8 cellular contexts compared by ENCODE assay signal in the genomic region with DNA sequence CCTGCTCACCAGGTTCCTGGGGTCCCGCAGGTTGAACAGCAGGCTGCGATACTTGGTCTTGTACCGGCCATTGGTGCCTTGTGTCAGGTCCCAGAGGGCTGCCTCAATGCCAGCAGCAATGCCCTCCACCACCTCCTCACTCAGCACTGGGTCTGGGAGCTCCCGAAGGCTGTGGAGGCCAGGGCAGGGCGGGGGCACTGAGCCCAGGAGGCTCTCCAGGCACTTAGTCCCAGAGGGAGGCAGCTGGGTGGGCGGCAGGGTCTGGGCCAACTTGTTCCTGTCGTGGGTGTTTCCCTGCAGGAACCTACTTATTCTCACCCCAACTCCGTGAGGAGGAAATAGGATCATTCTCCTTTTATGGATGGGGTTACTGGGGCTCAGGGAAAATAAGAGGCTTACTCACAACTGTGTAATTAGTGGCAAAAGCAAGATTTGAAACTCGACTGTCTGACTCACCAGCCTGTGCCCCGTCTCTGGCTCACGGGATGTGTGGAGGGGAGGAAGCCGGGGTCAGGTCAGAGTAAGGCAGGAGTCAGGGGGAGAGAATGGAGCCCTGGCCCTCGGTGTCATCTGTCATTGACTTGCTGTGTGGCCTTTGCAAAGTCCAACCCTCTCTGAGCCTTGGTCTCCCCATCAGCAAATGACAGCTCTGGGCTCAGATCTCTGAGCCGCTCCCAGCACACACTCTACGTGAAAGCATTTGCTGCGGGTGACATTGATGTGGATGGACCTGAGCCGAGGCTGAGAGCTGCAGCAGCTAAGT.
DNase-seq lines count a peak whose midpoint lies in the region; FAIRE-seq lines count a peak whose summit lies in the region.

No MANE protein-coding gene starts in this region.

- peak; percentile 84 for FAIRE-seq in RCC 7860 (lab: Jason Lieb, UNC)

- DNase-seq in activated CD4-positive, alpha-beta T cell treated with anti-CD3 and anti-CD28 coated beads for 48 hours, result peak; percentile 71
- no peak for DNase-seq in activated CD4-positive, alpha-beta T cell treated with anti-CD3 and anti-CD28 coated beads, Interleukin-2, amount 50 U/mL, for 4 hours
- peak; percentile 85 for DNase-seq in RCC 7860 (ENCODE audit: low spot score)
- peak; percentile 92 for DNase-seq in fibroblast of peridontal ligament (ENCODE audit: extremely low read depth)
- peak; percentile 28 to 44 for DNase-seq in stimulated activated CD4-positive, alpha-beta T cell treated with anti-CD3 and anti-CD28 coated beads, Interleukin-4, amount 100 ng/mL, for 48 hours (ENCODE audit: low read depth in 2 of 2)
- DNase-seq in NCI-H2081 treated with DMSO at 0.1 percent for 48 hours (lab: John Stamatoyannopoulos, UW), result no peak
- no peak for DNase-seq in HuH-7 (ENCODE audit: low spot score)
- no peak for DNase-seq in SIG-M5 (lab: John Stamatoyannopoulos, UW)

Comparison
In these comparisons a context has a peak if more than half of its experiments do, and no peak if none do; other contexts are left out.
1. DNase-seq: peak in activated CD4-positive, alpha-beta T cell treated with anti-CD3 and anti-CD28 coated beads for 48 hours (single experiment), RCC 7860 (single experiment), fibroblast of peridontal ligament (single experiment) and stimulated activated CD4-positive, alpha-beta T cell treated with anti-CD3 and anti-CD28 coated beads, Interleukin-4, amount 100 ng/mL, for 48 hours (2 of 2); none in activated CD4-positive, alpha-beta T cell treated with anti-CD3 and anti-CD28 coated beads, Interleukin-2, amount 50 U/mL, for 4 hours (0 of 2), NCI-H2081 treated with DMSO at 0.1 percent for 48 hours (single experiment), HuH-7 (single experiment) and SIG-M5 (single experiment).